Comparison of ENCODE assay signal across 24 cellular contexts in genomic region chr10:113042961-113043360, GRCh38.
"Had no signal": no experiment of that assay in that cellular context is flagged by ENCODE, and none has a peak within 500 bp of the region (broad histone marks: within the 10 kb centered on the region; RNA-seq: fewer than 3 reads in every experiment).

No MANE protein-coding gene starts in this region.

- H3K4me2 ChIP-seq: hepatocyte had no signal

- ATAC-seq: body of pancreas; foreskin keratinocyte; left lobe of liver; stimulated activated memory B cell treated with anti-CD40 and anti-IgM and Interleukin-4, amounts not matched to agents 10 μg/mL and 1 μg/mL and 100 μg/mL, for 72 hours had no signal

- H3K4me1 Mint-ChIP-seq: activated B cell treated with CpG ODN at 0.5 μM for 24 hours; activated naive CD4-positive, alpha-beta T cell treated with anti-CD3 and anti-CD28 coated beads, Interleukin-2, amount 10 ng/mL, durations not matched to agents 7 days and 5 days; immature natural killer cell; stimulated activated memory B cell treated with anti-CD40 and anti-IgM and Interleukin-4, amounts not matched to agents 10 μg/mL and 1 μg/mL and 100 μg/mL, for 72 hours had no signal

- H3K4me3 Mint-ChIP-seq: activated B cell treated with CpG ODN at 0.5 μM for 24 hours; activated CD4-positive, alpha-beta memory T cell treated with anti-CD3 and anti-CD28 coated beads for 36 hours; activated naive CD4-positive, alpha-beta T cell treated with anti-CD3 and anti-CD28 coated beads, Interleukin-2, amount 10 ng/mL, durations not matched to agents 7 days and 5 days; dendritic cell treated with granulocyte-macrophage colony-stimulating factor and Interleukin-4, amounts not matched to agents 40 ng/mL and 50 ng/mL, for 4 days; immature natural killer cell; nephron; stimulated activated memory B cell treated with anti-CD40 and anti-IgM and Interleukin-4, amounts not matched to agents 10 μg/mL and 1 μg/mL and 100 μg/mL, for 72 hours had no signal

- H3K27ac ChIP-seq: body of pancreas, foreskin keratinocyte, hepatocyte, neutrophil, pancreas had no signal

- H3K9me3 ChIP-seq: body of pancreas, neutrophil, pancreas, stomach, upper lobe of right lung had no signal

- H3K36me3 Mint-ChIP-seq: activated CD4-positive, alpha-beta memory T cell treated with anti-CD3 and anti-CD28 coated beads for 36 hours; activated naive CD4-positive, alpha-beta T cell treated with anti-CD3 and anti-CD28 coated beads, Interleukin-2, amount 10 ng/mL, durations not matched to agents 7 days and 5 days; stimulated activated memory B cell treated with anti-CD40 and anti-IgM and Interleukin-4, amounts not matched to agents 10 μg/mL and 1 μg/mL and 100 μg/mL, for 72 hours had no signal

- H3K27ac Mint-ChIP-seq: activated B cell treated with CpG ODN at 0.5 μM for 24 hours; activated CD4-positive, alpha-beta memory T cell treated with anti-CD3 and anti-CD28 coated beads for 36 hours; activated naive CD4-positive, alpha-beta T cell treated with anti-CD3 and anti-CD28 coated beads, Interleukin-2, amount 10 ng/mL, durations not matched to agents 7 days and 5 days; dendritic cell treated with granulocyte-macrophage colony-stimulating factor and Interleukin-4, amounts not matched to agents 40 ng/mL and 50 ng/mL, for 4 days; immature natural killer cell; nephron; stimulated activated memory B cell treated with anti-CD40 and anti-IgM and Interleukin-4, amounts not matched to agents 10 μg/mL and 1 μg/mL and 100 μg/mL, for 72 hours had no signal

- H3K4me3 ChIP-seq: body of pancreas, hepatocyte, pancreas, skin epidermis, stomach, upper lobe of right lung had no signal

- DNase-seq: activated B cell treated with CpG ODN at 0.5 μM for 24 hours; activated CD4-positive, alpha-beta memory T cell treated with anti-CD3 and anti-CD28 coated beads for 36 hours; activated CD4-positive, alpha-beta T cell treated with anti-CD3 and anti-CD28 coated beads for 4 hours; activated effector memory CD4-positive, alpha-beta T cell treated with anti-CD3 and anti-CD28 coated beads, Interleukin-2, amount 50 U/mL, for 16 hours; activated naive CD4-positive, alpha-beta T cell treated with anti-CD3 and anti-CD28 coated beads, Interleukin-2, amount 10 ng/mL, durations not matched to agents 7 days and 5 days; activated T-cell treated with anti-CD3 and anti-CD28 coated beads for 4 hours; amygdala; body of pancreas; effector CD4-positive, alpha-beta T cell; foreskin keratinocyte; glutamatergic neuron; immature natural killer cell; pancreas; right cardiac atrium; stomach; T-helper 9 cell; upper lobe of right lung had no signal

- H2AFZ ChIP-seq: hepatocyte had no signal

- H3K36me3 ChIP-seq: neutrophil had no signal

- H3K9me3 Mint-ChIP-seq: activated B cell treated with CpG ODN at 0.5 μM for 24 hours; activated CD4-positive, alpha-beta memory T cell treated with anti-CD3 and anti-CD28 coated beads for 36 hours; activated naive CD4-positive, alpha-beta T cell treated with anti-CD3 and anti-CD28 coated beads, Interleukin-2, amount 10 ng/mL, durations not matched to agents 7 days and 5 days; dendritic cell treated with granulocyte-macrophage colony-stimulating factor and Interleukin-4, amounts not matched to agents 40 ng/mL and 50 ng/mL, for 4 days; immature natural killer cell; nephron; stimulated activated memory B cell treated with anti-CD40 and anti-IgM and Interleukin-4, amounts not matched to agents 10 μg/mL and 1 μg/mL and 100 μg/mL, for 72 hours had no signal

- H3K27me3 ChIP-seq: body of pancreas, foreskin keratinocyte, hepatocyte, neutrophil, pancreas, stomach, upper lobe of right lung had no signal

- H3K4me1 ChIP-seq: body of pancreas, foreskin keratinocyte had no signal
